1 cellular context compared by ENCODE assay signal in the genomic region with DNA sequence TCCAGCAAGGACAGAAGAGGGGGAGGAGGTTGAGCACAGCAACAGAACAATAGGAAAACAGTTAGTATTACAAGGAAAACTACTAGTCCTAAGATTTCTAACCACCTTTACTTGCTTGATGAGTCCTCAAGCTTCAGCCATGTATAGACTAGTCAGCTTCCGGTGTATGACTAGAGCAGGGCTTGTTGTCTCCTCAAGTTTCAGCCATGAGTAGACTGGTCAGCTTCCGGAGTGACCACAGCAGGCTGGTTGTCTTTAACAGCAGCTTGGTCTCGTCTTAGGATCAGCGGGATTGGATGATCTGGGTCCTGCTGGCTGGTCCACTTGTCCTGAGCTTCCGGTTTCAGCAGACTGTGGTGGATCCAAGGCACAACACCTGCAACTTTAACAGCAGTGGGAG.
TF ChIP-seq lines count a peak whose summit lies in the region.

No MANE protein-coding gene starts in this region.

TF ChIP-seq in IMR-90, 13 proteins besides CTCF, POLR2A, EP300 and RAD21 (continued from another document):
- TF ChIP-seq, protein P1, sequence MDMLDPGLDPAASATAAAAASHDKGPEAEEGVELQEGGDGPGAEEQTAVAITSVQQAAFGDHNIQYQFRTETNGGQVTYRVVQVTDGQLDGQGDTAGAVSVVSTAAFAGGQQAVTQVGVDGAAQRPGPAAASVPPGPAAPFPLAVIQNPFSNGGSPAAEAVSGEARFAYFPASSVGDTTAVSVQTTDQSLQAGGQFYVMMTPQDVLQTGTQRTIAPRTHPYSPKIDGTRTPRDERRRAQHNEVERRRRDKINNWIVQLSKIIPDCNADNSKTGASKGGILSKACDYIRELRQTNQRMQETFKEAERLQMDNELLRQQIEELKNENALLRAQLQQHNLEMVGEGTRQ (IDR thresholded peaks at IDR 0.05; ENCODE audit: low read depth, low read length) = no peak
- TF ChIP-seq SMC3 (IDR thresholded peaks at IDR 0.05; ENCODE audit: low read depth, low read length) (no peak), BHLHE40 (IDR thresholded peaks at IDR 0.05; ENCODE audit: low read depth, low read length) (no peak)
